ENCODE assay signal across 1 cellular context in genomic region chr1:98048234-98048633, GRCh38.
TF ChIP-seq lines count a peak whose summit lies in the region.

No MANE protein-coding gene starts in this region.

TF ChIP-seq in HepG2, 621 proteins besides CTCF, POLR2A, EP300 and RAD21 (continued from another document and continues in another):
- TF ChIP-seq ZBTB49 (CRISPR knock-in tag; IDR thresholded peaks at IDR 0.05; ENCODE audit: borderline replicate concordance): no peak
- peak; percentile 72; the same call in 1 of the 2 replicates for TF ChIP-seq ZNF12 (CRISPR knock-in tag; IDR thresholded peaks at IDR 0.05)
- no peak for TF ChIP-seq ZSCAN25 (CRISPR knock-in tag; IDR thresholded peaks at IDR 0.05)
- TF ChIP-seq MAZ (IDR thresholded peaks at IDR 0.05; ENCODE audit: borderline replicate concordance, low read depth, low read length): no peak
- 0 out of 2 replicates have a peak, but pooled peaks have one; percentile 39 for TF ChIP-seq MAZ (CRISPR knock-in tag; IDR thresholded peaks at IDR 0.05; ENCODE audit: low read depth)
- TF ChIP-seq ZNF768 (CRISPR knock-in tag; IDR thresholded peaks at IDR 0.05): 0 out of 2 replicates have a peak, but pooled peaks have one; percentile 23
- no peak for TF ChIP-seq ATF5 (CRISPR knock-in tag; IDR thresholded peaks at IDR 0.05; ENCODE audit: low read depth)
- no peak for TF ChIP-seq ZNF558 (CRISPR knock-in tag; IDR thresholded peaks at IDR 0.05; ENCODE audit: borderline replicate concordance)
- no peak for TF ChIP-seq AHDC1 (CRISPR knock-in tag; IDR thresholded peaks at IDR 0.05; ENCODE audit: borderline replicate concordance)
- no peak for TF ChIP-seq NFYB (CRISPR knock-in tag; IDR thresholded peaks at IDR 0.05)
- TF ChIP-seq U2AF1 (optimal IDR thresholded peaks at IDR 0.05; ENCODE audit: low read depth, low read length): no peak
- no peak for TF ChIP-seq PITX1 (CRISPR knock-in tag; IDR thresholded peaks at IDR 0.05)
- no peak for TF ChIP-seq ZNF562 (CRISPR knock-in tag; IDR thresholded peaks at IDR 0.05; ENCODE audit: borderline replicate concordance)
- no peak for TF ChIP-seq MTF2 (CRISPR knock-in tag; IDR thresholded peaks at IDR 0.05; ENCODE audit: borderline replicate concordance)
- TF ChIP-seq HDAC1 (CRISPR knock-in tag; IDR thresholded peaks at IDR 0.05): 0 out of 2 replicates have a peak, but pooled peaks have one; percentile 29
- no peak for TF ChIP-seq CREB1 (IDR thresholded peaks at IDR 0.05)
- TF ChIP-seq CREB1 (CRISPR knock-in tag; IDR thresholded peaks at IDR 0.05): no peak
- TF ChIP-seq HNRNPUL1 (IDR thresholded peaks at IDR 0.05; ENCODE audit: low read depth, low read length): no peak
- TF ChIP-seq RFX1 (IDR thresholded peaks at IDR 0.05): no peak
- peak in 1 of 2 experiments; percentile 81; a peak in 2 of 4 replicates for TF ChIP-seq KLF16 (CRISPR knock-in tag; IDR thresholded peaks at IDR 0.05)
- 0 out of 2 replicates have a peak, but pooled peaks have one; percentile 46 for TF ChIP-seq MED13 (CRISPR knock-in tag; IDR thresholded peaks at IDR 0.05)
- TF ChIP-seq SYNCRIP (IDR thresholded peaks at IDR 0.05; ENCODE audit: insufficient read depth, low read depth, low read length): no peak
- TF ChIP-seq ZBTB25 (CRISPR knock-in tag; IDR thresholded peaks at IDR 0.05): peak; percentile 57; the same call in 1 of the 2 replicates
- TF ChIP-seq ZNF580 (CRISPR knock-in tag; IDR thresholded peaks at IDR 0.05; ENCODE audit: borderline replicate concordance, low read depth): peak; percentile 67; the same call in 1 of the 2 replicates
- peak; percentile 24; the same call in 1 of the 2 replicates for TF ChIP-seq FOXA3 (CRISPR knock-in tag; IDR thresholded peaks at IDR 0.05)
- no peak for TF ChIP-seq JUND (CRISPR knock-in tag; IDR thresholded peaks at IDR 0.05)
- no peak for TF ChIP-seq JARID2 (CRISPR knock-in tag; IDR thresholded peaks at IDR 0.05; ENCODE audit: insufficient replicate concordance)
- TF ChIP-seq EEA1 (CRISPR knock-in tag; IDR thresholded peaks at IDR 0.05; ENCODE audit: borderline replicate concordance): no peak
- TF ChIP-seq PTBP1 (IDR thresholded peaks at IDR 0.05; ENCODE audit: low read depth, low read length, poor library complexity, severe bottlenecking): no peak
- TF ChIP-seq ZNF143 (CRISPR knock-in tag; IDR thresholded peaks at IDR 0.05): no peak
- TF ChIP-seq ZNF615 (CRISPR knock-in tag; IDR thresholded peaks at IDR 0.05; ENCODE audit: borderline replicate concordance): no peak
- no peak for TF ChIP-seq TOE1 (CRISPR knock-in tag; IDR thresholded peaks at IDR 0.05)
- TF ChIP-seq ZBTB20 (CRISPR knock-in tag; IDR thresholded peaks at IDR 0.05; ENCODE audit: borderline replicate concordance, low read depth): no peak; the same call in 1 of the 2 replicates
- TF ChIP-seq RBFOX2 (IDR thresholded peaks at IDR 0.05; ENCODE audit: low read depth, low read length): no peak
- TF ChIP-seq ZFP82 (CRISPR knock-in tag; IDR thresholded peaks at IDR 0.05; ENCODE audit: borderline replicate concordance): 0 out of 2 replicates have a peak, but pooled peaks have one; percentile 50
- 0 out of 2 replicates have a peak, but pooled peaks have one; percentile 46 for TF ChIP-seq MTA3 (CRISPR knock-in tag; IDR thresholded peaks at IDR 0.05)
- no peak for TF ChIP-seq SNAPC5 (CRISPR knock-in tag; IDR thresholded peaks at IDR 0.05; ENCODE audit: borderline replicate concordance)
- TF ChIP-seq TRIM24 (CRISPR knock-in tag; IDR thresholded peaks at IDR 0.05): no peak
- peak; percentile 52; the same call in 1 of the 2 replicates for TF ChIP-seq MEIS2 (CRISPR knock-in tag; IDR thresholded peaks at IDR 0.05)
- peak; percentile 47; the same call in 1 of the 2 replicates for TF ChIP-seq TFE3 (CRISPR knock-in tag; IDR thresholded peaks at IDR 0.05)
- TF ChIP-seq ZNF263 (CRISPR knock-in tag; IDR thresholded peaks at IDR 0.05): peak; percentile 51; the same call in 1 of the 2 replicates
- no peak for TF ChIP-seq HIVEP1 (CRISPR knock-in tag; IDR thresholded peaks at IDR 0.05)
- TF ChIP-seq THAP9 (CRISPR knock-in tag; IDR thresholded peaks at IDR 0.05; ENCODE audit: borderline replicate concordance): no peak
- TF ChIP-seq SAP130 (CRISPR knock-in tag; IDR thresholded peaks at IDR 0.05; ENCODE audit: low read depth): peak; percentile 56
